ENCODE assay signal across 1 cellular context in the genomic region with DNA sequence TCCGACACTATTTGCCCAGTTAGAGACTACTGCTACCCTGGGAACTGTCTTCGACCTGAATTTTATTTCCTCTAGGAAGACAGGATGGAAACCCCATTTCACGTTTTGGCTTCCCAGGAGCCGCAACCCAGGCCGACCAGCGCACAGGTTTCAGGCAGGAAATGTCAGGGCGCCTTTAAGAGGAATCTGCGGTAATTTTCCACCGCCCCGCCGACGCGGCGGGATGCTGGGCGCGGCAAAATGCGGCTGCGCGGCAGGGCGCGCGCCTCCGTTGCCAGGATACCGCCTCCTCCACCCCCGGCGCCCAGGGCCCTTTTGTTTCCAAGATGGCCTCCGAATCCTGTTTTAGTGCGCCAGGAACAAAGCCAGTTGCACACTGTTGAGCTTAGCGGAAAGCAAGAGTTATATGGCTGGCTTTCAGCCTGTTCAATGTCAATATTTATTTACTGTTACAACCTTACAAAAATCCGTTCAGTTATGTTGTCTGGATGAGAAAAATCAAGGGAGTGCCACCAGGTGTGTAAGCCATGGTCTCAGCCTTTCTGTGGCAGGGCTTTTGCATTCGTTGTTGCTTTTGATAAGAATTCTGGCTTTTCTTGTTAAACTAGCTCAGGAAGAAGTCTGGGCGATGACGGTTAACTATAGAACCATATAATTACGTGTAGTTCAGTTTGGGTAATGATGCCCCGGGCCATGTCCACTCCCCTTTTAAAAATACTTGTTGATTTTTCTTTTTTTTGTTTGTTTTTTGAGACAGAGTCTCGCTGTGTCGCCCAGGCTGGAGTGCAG.
A peak's percentile ranks its signal among the peaks of the same experiment; 100 is the strongest.
TF ChIP-seq lines count a peak whose summit lies in the region.

No MANE protein-coding gene starts in this region.

TF ChIP-seq in SK-N-SH, 30 proteins besides CTCF, POLR2A, EP300 and RAD21 (continued from another document):
- TF ChIP-seq, protein P1, sequence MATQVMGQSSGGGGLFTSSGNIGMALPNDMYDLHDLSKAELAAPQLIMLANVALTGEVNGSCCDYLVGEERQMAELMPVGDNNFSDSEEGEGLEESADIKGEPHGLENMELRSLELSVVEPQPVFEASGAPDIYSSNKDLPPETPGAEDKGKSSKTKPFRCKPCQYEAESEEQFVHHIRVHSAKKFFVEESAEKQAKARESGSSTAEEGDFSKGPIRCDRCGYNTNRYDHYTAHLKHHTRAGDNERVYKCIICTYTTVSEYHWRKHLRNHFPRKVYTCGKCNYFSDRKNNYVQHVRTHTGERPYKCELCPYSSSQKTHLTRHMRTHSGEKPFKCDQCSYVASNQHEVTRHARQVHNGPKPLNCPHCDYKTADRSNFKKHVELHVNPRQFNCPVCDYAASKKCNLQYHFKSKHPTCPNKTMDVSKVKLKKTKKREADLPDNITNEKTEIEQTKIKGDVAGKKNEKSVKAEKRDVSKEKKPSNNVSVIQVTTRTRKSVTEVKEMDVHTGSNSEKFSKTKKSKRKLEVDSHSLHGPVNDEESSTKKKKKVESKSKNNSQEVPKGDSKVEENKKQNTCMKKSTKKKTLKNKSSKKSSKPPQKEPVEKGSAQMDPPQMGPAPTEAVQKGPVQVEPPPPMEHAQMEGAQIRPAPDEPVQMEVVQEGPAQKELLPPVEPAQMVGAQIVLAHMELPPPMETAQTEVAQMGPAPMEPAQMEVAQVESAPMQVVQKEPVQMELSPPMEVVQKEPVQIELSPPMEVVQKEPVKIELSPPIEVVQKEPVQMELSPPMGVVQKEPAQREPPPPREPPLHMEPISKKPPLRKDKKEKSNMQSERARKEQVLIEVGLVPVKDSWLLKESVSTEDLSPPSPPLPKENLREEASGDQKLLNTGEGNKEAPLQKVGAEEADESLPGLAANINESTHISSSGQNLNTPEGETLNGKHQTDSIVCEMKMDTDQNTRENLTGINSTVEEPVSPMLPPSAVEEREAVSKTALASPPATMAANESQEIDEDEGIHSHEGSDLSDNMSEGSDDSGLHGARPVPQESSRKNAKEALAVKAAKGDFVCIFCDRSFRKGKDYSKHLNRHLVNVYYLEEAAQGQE (IDR thresholded peaks at IDR 0.05; ENCODE audit: low read depth, low read length), result 0 out of 2 replicates have a peak, but pooled peaks have one; percentile 2
- TF ChIP-seq GABPA (IDR thresholded peaks at IDR 0.05; ENCODE audit: low read depth) (no peak; the same call in 1 of the 2 replicates), YY1 (IDR thresholded peaks at IDR 0.05; ENCODE audit: low read depth) (peak; percentile 94), MEF2A (IDR thresholded peaks at IDR 0.05; ENCODE audit: borderline replicate concordance, low read depth) (peak; percentile 16; the same call in 1 of the 2 replicates), TCF12 (IDR thresholded peaks at IDR 0.05) (0 out of 2 replicates have a peak, but pooled peaks have one; percentile 4), RCOR1 (IDR thresholded peaks at IDR 0.05; ENCODE audit: low read length) (no peak), RXRA (IDR thresholded peaks at IDR 0.05; ENCODE audit: borderline replicate concordance, low read depth) (no peak), TAF1 (IDR thresholded peaks at IDR 0.05; ENCODE audit: borderline replicate concordance, low read depth, low read length) (peak; percentile 96), GATA2 (CRISPR knock-in tag; IDR thresholded peaks at IDR 0.05) (no peak), RFX5 (IDR thresholded peaks at IDR 0.05; ENCODE audit: low read length) (peak; percentile 48; the same call in 1 of the 2 replicates), CHD2 (IDR thresholded peaks at IDR 0.05; ENCODE audit: low read length, partially characterized antibody) (peak; percentile 69), FOSL2 (IDR thresholded peaks at IDR 0.05; ENCODE audit: borderline replicate concordance, low read depth) (no peak), MXI1 (IDR thresholded peaks at IDR 0.05; ENCODE audit: low read depth, low read length) (peak; percentile 77), SIN3A (IDR thresholded peaks at IDR 0.05; ENCODE audit: borderline replicate concordance, low read depth, low read length) (no peak), JUND (IDR thresholded peaks at IDR 0.05) (no peak), EZH2phosphoT487 (IDR thresholded peaks at IDR 0.05; ENCODE audit: borderline replicate concordance, low read depth) (no peak), POLR2AphosphoS5 (IDR thresholded peaks at IDR 0.05; ENCODE audit: low read depth, low read length) (peak; percentile 91), TEAD4 (IDR thresholded peaks at IDR 0.05; ENCODE audit: borderline replicate concordance, insufficient read depth) (no peak)
- TF ChIP-seq, protein P2, sequence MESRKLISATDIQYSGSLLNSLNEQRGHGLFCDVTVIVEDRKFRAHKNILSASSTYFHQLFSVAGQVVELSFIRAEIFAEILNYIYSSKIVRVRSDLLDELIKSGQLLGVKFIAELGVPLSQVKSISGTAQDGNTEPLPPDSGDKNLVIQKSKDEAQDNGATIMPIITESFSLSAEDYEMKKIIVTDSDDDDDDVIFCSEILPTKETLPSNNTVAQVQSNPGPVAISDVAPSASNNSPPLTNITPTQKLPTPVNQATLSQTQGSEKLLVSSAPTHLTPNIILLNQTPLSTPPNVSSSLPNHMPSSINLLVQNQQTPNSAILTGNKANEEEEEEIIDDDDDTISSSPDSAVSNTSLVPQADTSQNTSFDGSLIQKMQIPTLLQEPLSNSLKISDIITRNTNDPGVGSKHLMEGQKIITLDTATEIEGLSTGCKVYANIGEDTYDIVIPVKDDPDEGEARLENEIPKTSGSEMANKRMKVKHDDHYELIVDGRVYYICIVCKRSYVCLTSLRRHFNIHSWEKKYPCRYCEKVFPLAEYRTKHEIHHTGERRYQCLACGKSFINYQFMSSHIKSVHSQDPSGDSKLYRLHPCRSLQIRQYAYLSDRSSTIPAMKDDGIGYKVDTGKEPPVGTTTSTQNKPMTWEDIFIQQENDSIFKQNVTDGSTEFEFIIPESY (IDR thresholded peaks at IDR 0.05; ENCODE audit: borderline replicate concordance, low read depth), result no peak
- TF ChIP-seq, protein P3, sequence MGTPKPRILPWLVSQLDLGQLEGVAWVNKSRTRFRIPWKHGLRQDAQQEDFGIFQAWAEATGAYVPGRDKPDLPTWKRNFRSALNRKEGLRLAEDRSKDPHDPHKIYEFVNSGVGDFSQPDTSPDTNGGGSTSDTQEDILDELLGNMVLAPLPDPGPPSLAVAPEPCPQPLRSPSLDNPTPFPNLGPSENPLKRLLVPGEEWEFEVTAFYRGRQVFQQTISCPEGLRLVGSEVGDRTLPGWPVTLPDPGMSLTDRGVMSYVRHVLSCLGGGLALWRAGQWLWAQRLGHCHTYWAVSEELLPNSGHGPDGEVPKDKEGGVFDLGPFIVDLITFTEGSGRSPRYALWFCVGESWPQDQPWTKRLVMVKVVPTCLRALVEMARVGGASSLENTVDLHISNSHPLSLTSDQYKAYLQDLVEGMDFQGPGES (IDR thresholded peaks at IDR 0.05; ENCODE audit: low read depth, low read length), result no peak
- TF ChIP-seq, protein P4, sequence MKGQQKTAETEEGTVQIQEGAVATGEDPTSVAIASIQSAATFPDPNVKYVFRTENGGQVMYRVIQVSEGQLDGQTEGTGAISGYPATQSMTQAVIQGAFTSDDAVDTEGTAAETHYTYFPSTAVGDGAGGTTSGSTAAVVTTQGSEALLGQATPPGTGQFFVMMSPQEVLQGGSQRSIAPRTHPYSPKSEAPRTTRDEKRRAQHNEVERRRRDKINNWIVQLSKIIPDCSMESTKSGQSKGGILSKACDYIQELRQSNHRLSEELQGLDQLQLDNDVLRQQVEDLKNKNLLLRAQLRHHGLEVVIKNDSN (IDR thresholded peaks at IDR 0.05; ENCODE audit: borderline replicate concordance, low read depth), result no peak
- TF ChIP-seq, protein P5, sequence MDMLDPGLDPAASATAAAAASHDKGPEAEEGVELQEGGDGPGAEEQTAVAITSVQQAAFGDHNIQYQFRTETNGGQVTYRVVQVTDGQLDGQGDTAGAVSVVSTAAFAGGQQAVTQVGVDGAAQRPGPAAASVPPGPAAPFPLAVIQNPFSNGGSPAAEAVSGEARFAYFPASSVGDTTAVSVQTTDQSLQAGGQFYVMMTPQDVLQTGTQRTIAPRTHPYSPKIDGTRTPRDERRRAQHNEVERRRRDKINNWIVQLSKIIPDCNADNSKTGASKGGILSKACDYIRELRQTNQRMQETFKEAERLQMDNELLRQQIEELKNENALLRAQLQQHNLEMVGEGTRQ (IDR thresholded peaks at IDR 0.05; ENCODE audit: borderline replicate concordance, low read depth, low read length), result no peak
